In the genomic region with DNA sequence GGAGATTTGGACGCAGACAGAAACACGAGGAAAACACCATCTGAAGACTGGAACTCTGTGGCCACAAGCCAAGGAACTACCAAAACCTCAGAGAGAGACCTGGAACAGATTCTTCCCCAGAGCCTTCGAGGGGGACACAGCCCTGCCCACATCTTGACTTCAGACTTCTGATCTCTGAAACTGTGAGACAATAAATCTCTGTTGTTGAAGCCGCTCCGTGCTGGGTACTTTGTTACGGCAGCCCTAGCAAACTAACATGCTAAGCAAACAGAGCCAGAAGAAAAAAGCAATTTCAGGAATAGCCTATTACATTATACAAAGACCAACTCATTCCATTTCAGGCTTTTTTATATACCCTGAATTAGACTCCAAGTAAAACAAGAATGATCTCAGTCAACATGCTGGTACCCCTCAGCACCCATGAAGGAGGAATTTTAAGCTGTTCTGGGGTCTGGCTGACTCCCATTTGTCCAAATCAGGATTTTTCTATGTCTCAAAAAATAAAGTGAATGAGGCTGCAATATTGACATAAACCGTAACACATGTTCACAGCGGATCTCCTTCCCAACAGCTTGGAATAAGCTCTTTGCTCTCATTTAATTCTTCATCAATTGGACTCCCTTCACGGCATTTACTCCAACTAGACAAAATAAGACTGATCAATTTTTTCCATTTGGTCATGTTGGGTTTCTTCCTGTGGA, we compare ENCODE assay signal across 1 cellular context.
TF ChIP-seq lines count a peak whose summit lies in the region.

No MANE protein-coding gene starts in this region.

TF ChIP-seq in HepG2, 621 proteins besides CTCF, POLR2A, EP300 and RAD21 (continued from another document):
- 0 out of 2 replicates have a peak, but pooled peaks have one; percentile 22 for TF ChIP-seq ZNF12 (CRISPR knock-in tag; IDR thresholded peaks at IDR 0.05)
- TF ChIP-seq, protein P1, sequence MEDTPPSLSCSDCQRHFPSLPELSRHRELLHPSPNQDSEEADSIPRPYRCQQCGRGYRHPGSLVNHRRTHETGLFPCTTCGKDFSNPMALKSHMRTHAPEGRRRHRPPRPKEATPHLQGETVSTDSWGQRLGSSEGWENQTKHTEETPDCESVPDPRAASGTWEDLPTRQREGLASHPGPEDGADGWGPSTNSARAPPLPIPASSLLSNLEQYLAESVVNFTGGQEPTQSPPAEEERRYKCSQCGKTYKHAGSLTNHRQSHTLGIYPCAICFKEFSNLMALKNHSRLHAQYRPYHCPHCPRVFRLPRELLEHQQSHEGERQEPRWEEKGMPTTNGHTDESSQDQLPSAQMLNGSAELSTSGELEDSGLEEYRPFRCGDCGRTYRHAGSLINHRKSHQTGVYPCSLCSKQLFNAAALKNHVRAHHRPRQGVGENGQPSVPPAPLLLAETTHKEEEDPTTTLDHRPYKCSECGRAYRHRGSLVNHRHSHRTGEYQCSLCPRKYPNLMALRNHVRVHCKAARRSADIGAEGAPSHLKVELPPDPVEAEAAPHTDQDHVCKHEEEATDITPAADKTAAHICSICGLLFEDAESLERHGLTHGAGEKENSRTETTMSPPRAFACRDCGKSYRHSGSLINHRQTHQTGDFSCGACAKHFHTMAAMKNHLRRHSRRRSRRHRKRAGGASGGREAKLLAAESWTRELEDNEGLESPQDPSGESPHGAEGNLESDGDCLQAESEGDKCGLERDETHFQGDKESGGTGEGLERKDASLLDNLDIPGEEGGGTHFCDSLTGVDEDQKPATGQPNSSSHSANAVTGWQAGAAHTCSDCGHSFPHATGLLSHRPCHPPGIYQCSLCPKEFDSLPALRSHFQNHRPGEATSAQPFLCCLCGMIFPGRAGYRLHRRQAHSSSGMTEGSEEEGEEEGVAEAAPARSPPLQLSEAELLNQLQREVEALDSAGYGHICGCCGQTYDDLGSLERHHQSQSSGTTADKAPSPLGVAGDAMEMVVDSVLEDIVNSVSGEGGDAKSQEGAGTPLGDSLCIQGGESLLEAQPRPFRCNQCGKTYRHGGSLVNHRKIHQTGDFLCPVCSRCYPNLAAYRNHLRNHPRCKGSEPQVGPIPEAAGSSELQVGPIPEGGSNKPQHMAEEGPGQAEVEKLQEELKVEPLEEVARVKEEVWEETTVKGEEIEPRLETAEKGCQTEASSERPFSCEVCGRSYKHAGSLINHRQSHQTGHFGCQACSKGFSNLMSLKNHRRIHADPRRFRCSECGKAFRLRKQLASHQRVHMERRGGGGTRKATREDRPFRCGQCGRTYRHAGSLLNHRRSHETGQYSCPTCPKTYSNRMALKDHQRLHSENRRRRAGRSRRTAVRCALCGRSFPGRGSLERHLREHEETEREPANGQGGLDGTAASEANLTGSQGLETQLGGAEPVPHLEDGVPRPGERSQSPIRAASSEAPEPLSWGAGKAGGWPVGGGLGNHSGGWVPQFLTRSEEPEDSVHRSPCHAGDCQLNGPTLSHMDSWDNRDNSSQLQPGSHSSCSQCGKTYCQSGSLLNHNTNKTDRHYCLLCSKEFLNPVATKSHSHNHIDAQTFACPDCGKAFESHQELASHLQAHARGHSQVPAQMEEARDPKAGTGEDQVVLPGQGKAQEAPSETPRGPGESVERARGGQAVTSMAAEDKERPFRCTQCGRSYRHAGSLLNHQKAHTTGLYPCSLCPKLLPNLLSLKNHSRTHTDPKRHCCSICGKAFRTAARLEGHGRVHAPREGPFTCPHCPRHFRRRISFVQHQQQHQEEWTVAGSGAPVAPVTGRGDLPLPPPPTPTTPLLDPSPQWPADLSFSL (CRISPR knock-in tag; IDR thresholded peaks at IDR 0.05), result no peak
